ENCODE assay signal across 8 cellular contexts in genomic region chrX:120629667-120630537, GRCh38. TPM values are rescaled to one million over a fixed set of nuclear protein-coding genes. Genes with fewer than 3 reads are reported as not detected.
A peak's percentile ranks its signal among the peaks of the same experiment; 100 is the strongest.
DNase-seq lines count a peak whose midpoint lies in the region; ATAC-seq, FAIRE-seq and TF ChIP-seq lines count a peak whose summit lies in the region.

C1GALT1C1 (minus strand) TSS chrX:120630054; CDS start chrX:120627166, 2,888 bp downstream.

- no peaks in the 10 kb centered on the region for H3K9me3 Mint-ChIP-seq in Calu3 (ENCODE audit: low read depth, unreplicated experiment)

- BruUV-seq in Calu3 (replicated peaks; lab: Mats Ljungman, UMichigan), result no TSS peak
- BruUV-seq in endothelial cell of umbilical vein (replicated peaks; lab: Mats Ljungman, UMichigan), result TSS peak; percentile 61

- H3K4me3 ChIP-seq in HUES64 (ENCODE audit: low read length) (peak within 1 kb of the TSS; percentile 89), OCI-LY1 (ENCODE audit: low read depth, low read length, poor library complexity, severe bottlenecking) (peak within 1 kb of the TSS; percentile 70), endothelial cell of umbilical vein (replicated peaks in 1 of 3; ENCODE audit: insufficient read depth in 1 of 3, low read depth in 1 of 3, low read length in 3 of 3) (peak within 1 kb of the TSS; percentile 62 to 89 (median 85))

- H3K36me3 ChIP-seq in HUES64 (ENCODE audit: insufficient read depth, low read length) (no peaks in the 10 kb centered on the region), OCI-LY1 (ENCODE audit: insufficient read depth, low read length) (peaks cover 10% of the 10 kb centered on the region; the same call in 1 of the 2 replicates), endothelial cell of umbilical vein (ENCODE audit: control insufficient read depth in 2 of 2, extremely low read depth in 1 of 2, insufficient read depth in 2 of 2, low read length in 2 of 2) (no peaks in the 10 kb centered on the region)

- peak; percentile 95 for ATAC-seq in GM21447 (IDR thresholded peaks at IDR 0.05; ENCODE audit: unreplicated experiment)

- peaks cover 20% of the 10 kb centered on the region for H3K36me3 Mint-ChIP-seq in Calu3 (ENCODE audit: insufficient read depth, unreplicated experiment)

- H3K4me2 ChIP-seq in OCI-LY1 (ENCODE audit: low read length) (peak within 1 kb of the TSS; percentile 70), endothelial cell of umbilical vein (ENCODE audit: insufficient read depth, low read length) (peak within 1 kb of the TSS; percentile 77)

- H3K79me2 ChIP-seq in OCI-LY1 (ENCODE audit: insufficient read depth, low read length), result peaks cover 20% of the 10 kb centered on the region; the same call in 1 of the 2 replicates
- peaks cover 28% of the 10 kb centered on the region for H3K79me2 ChIP-seq in endothelial cell of umbilical vein (ENCODE audit: control insufficient read depth, insufficient read depth, low read length)

- no peaks in the 10 kb centered on the region for H4K20me1 ChIP-seq in OCI-LY1 (ENCODE audit: insufficient read depth, low read length)
- H4K20me1 ChIP-seq in endothelial cell of umbilical vein (replicated peaks; ENCODE audit: control insufficient read depth, extremely low read depth, insufficient read depth, low read length), result no peaks in the 10 kb centered on the region

- H3F3A ChIP-seq in OCI-LY1 (ENCODE audit: insufficient read depth, low read length), result no peaks in the 10 kb centered on the region

- peak within 1 kb of the TSS; percentile 86; the same call in 1 of the 2 replicates for H3K27ac ChIP-seq in HUES64 (ENCODE audit: low read depth, low read length)
- peak within 1 kb of the TSS; percentile 74 for H3K27ac ChIP-seq in OCI-LY1 (ENCODE audit: low read depth, low read length, poor library complexity, severe bottlenecking)
- H3K27ac ChIP-seq in endothelial cell of umbilical vein (ENCODE audit: insufficient read depth, low read depth, low read length), result peak within 1 kb of the TSS; percentile 68

- FAIRE-seq in endothelial cell of umbilical vein (lab: Jason Lieb, UNC), result peak; percentile 81

- no peaks in the 10 kb centered on the region for H3K9me1 ChIP-seq in endothelial cell of umbilical vein (replicated peaks; ENCODE audit: control insufficient read depth, extremely low read depth, insufficient read depth, low read length)

- peak; percentile 93 for DNase-seq in Calu3
- peak; percentile 88 for DNase-seq in activated CD8-positive, alpha-beta memory T cell treated with anti-CD3 and anti-CD28 coated beads, Interleukin-2, amount 50 U/mL, for 48 hours
- peak; percentile 93 for DNase-seq in endothelial cell of umbilical vein (ENCODE audit: low read depth, low spot score)
- peak; percentile 89 for DNase-seq in midbrain (lab: John Stamatoyannopoulos, UW)
- peak; percentile 74 to 84 for DNase-seq in stimulated activated CD8-positive, alpha-beta memory T cell treated with anti-CD3 and anti-CD28 coated beads, Interleukin-2, amount 100 ng/mL, for 1 hour (ENCODE audit: low read depth in 2 of 2)

- WGBS in HUES64, result under 1% methylated on average over 68 of the region's 68 CpGs

- peak within 1 kb of the TSS; percentile 94 for H3K27ac Mint-ChIP-seq in Calu3 (ENCODE audit: unreplicated experiment)

- H3K9me3 ChIP-seq in HUES64 (ENCODE audit: insufficient read depth, low read depth, low read length) (no peaks in the 10 kb centered on the region), OCI-LY1 (ENCODE audit: low read length) (no peaks in the 10 kb centered on the region), endothelial cell of umbilical vein (replicated peaks; ENCODE audit: control insufficient read depth, insufficient read depth, low read length) (no peaks in the 10 kb centered on the region)

- H3K9me2 ChIP-seq in OCI-LY1 (ENCODE audit: low read depth, low read length), result no peaks in the 10 kb centered on the region

- TF ChIP-seq CTCF in Calu3 (IDR thresholded peaks at IDR 0.05; ENCODE audit: unreplicated experiment) (no peak), OCI-LY1 (IDR thresholded peaks at IDR 0.05; ENCODE audit: low read length) (peak; percentile 13; the same call in 1 of the 2 replicates), endothelial cell of umbilical vein (IDR thresholded peaks at IDR 0.05; ENCODE audit: extremely low read depth in 1 of 2, insufficient read depth in 1 of 2, low read depth in 1 of 2, low read length in 2 of 2) (no peak)

- H2AFZ ChIP-seq in OCI-LY1 (ENCODE audit: low read length) (no peak within 1 kb of the TSS), endothelial cell of umbilical vein (ENCODE audit: low read depth, low read length) (peak within 1 kb of the TSS; percentile 38)

- H3K9ac ChIP-seq in HUES64 (ENCODE audit: low read depth, low read length), result peak within 1 kb of the TSS; percentile 76
- H3K9ac ChIP-seq in OCI-LY1 (ENCODE audit: low read length), result peak within 1 kb of the TSS; percentile 74
- H3K9ac ChIP-seq in endothelial cell of umbilical vein (replicated peaks; ENCODE audit: extremely low read depth, insufficient read depth, low read length), result peak within 1 kb of the TSS; percentile 75

- H3K4me3 Mint-ChIP-seq in Calu3 (ENCODE audit: low read depth, unreplicated experiment), result peak within 1 kb of the TSS; percentile 81

- H3K27me3 Mint-ChIP-seq in Calu3 (ENCODE audit: unreplicated experiment), result no peaks in the 10 kb centered on the region

- peak; percentile 82 for TF ChIP-seq POLR2A in endothelial cell of umbilical vein (IDR thresholded peaks at IDR 0.05; ENCODE audit: low read depth, low read length)

- intact Hi-C loops in Calu3 (cut with micrococcal nuclease; ENCODE audit: unreplicated experiment) (no loop called here), endothelial cell of umbilical vein (cut with micrococcal nuclease) (loop anchor here (1.0 to 2.0 kb wide), 3 partner anchors 25 to 68 kb away; partner anchors contain the start of gene MCTS1)

- CTCF ChIA-PET in Calu3 (lab: Charles Lee) (interaction anchor here (0.7 kb wide), 1 partner anchor 126 kb away, joined by 3 read pairs; no protein-coding TSS in a partner anchor), endothelial cell of umbilical vein (lab: Charles Lee) (no interaction called here)

- no peaks in the 10 kb centered on the region for H3K4me1 Mint-ChIP-seq in Calu3 (ENCODE audit: low read depth, unreplicated experiment)

- H3K27me3 ChIP-seq in HUES64 (ENCODE audit: insufficient read depth, low read length) (no peaks in the 10 kb centered on the region), OCI-LY1 (ENCODE audit: insufficient read depth, low read length) (no peaks in the 10 kb centered on the region), endothelial cell of umbilical vein (ENCODE audit: control insufficient read depth in 2 of 2, insufficient read depth in 2 of 2, low read length in 2 of 2) (no peaks in the 10 kb centered on the region)

- H3K4me1 ChIP-seq in HUES64 (ENCODE audit: insufficient read depth, low read length), result no peaks in the 10 kb centered on the region
- H3K4me1 ChIP-seq in OCI-LY1 (ENCODE audit: insufficient read depth, low read length, severe bottlenecking), result peaks cover 34% of the 10 kb centered on the region
- peaks cover 3% of the 10 kb centered on the region for H3K4me1 ChIP-seq in endothelial cell of umbilical vein (ENCODE audit: control insufficient read depth, extremely low read depth, insufficient read depth, low read length)

- dilution Hi-C loops in endothelial cell of umbilical vein (cut with MboI; ENCODE audit: extremely low pct_ligation_motif_present, low sequenced_read_pairs), result no loop called here

- POLR2A ChIA-PET in endothelial cell of umbilical vein (lab: Charles Lee), result interaction anchor here (1.0 kb wide), 1 partner anchor 26 kb away, joined by 3 read pairs; the partner anchor contains the start of gene MCTS1

TF ChIP-seq in endothelial cell of umbilical vein, 7 proteins besides CTCF, POLR2A, EP300 and RAD21:
- no peak for TF ChIP-seq EZH2 (IDR thresholded peaks at IDR 0.05; ENCODE audit: borderline replicate concordance, low read depth, low read length, severe bottlenecking)
- peak; percentile 70 for TF ChIP-seq POLR2AphosphoS5 (IDR thresholded peaks at IDR 0.05; ENCODE audit: insufficient read depth, low read depth, low read length)

RNA-seq across cellular contexts. Expression of gene C1GALT1C1, which starts in this region (rescaled TPM):
- total RNA-seq in Calu3 (2022) (25.0 and 26.8 TPM in 2 replicates), endothelial cell of umbilical vein (32.9 and 34.6 TPM in 2 replicates)
- 18.7 TPM for polyA plus RNA-seq in HUES64 (2013, experiment 1 of 2)
- polyA plus RNA-seq in HUES64 (2013, experiment 2 of 2), result 16.7 TPM
- 21.7 and 28.6 TPM in 2 replicates for polyA plus RNA-seq in endothelial cell of umbilical vein
- polyA plus RNA-seq in endothelial cell of umbilical vein (2011; cell fraction: cytosol; rRNA removed), result 39.8 and 40.6 TPM in 2 replicates
- polyA plus RNA-seq in endothelial cell of umbilical vein (2011; cell fraction: nucleus; rRNA removed), result 21.0 and 29.0 TPM in 2 replicates
- 42.1 and 54.2 TPM in 2 replicates for polyA plus RNA-seq in endothelial cell of umbilical vein (2012)
- 16.7 and 19.6 TPM in 2 replicates for polyA minus RNA-seq in endothelial cell of umbilical vein
- 5.7 TPM for polyA minus RNA-seq in endothelial cell of umbilical vein (2011; cell fraction: cytosol; rRNA and poly(A)+ RNA removed)
- 5.0 and 9.9 TPM in 2 replicates for polyA minus RNA-seq in endothelial cell of umbilical vein (2011; cell fraction: nucleus; rRNA and poly(A)+ RNA removed)

Comparison
In these comparisons a context has a peak if more than half of its experiments do, and no peak if none do; other contexts are left out.
1. Peak in every context shown above with its lines: DNase-seq, ATAC-seq, H3K4me3 ChIP-seq and H3K27ac ChIP-seq.